Comparison of ENCODE assay signal across 18 cellular contexts in genomic region chr15:70837476-70837875, GRCh38. TPM values are rescaled to one million over a fixed set of nuclear protein-coding genes. Genes with fewer than 3 reads are reported as not detected.
DNase-seq lines count a peak whose midpoint lies in the region.
"Had no signal": no experiment of that assay in that cellular context is flagged by ENCODE, and none has a peak within 500 bp of the region (broad histone marks: within the 10 kb centered on the region; RNA-seq: fewer than 3 reads in every experiment).

No MANE protein-coding gene starts in this region.

- H3K14ac ChIP-seq in mesenchymal stem cell (ENCODE audit: low read length in 2 of 2) = no peak overlapping the region

- H3K4me2 ChIP-seq in mesenchymal stem cell (ENCODE audit: low read length, poor library complexity, severe bottlenecking) = no peak overlapping the region
- H3K4me2 ChIP-seq: A549 had no signal

- no peak overlapping the region for H3K4me3 ChIP-seq in mesenchymal stem cell (ENCODE audit: insufficient read depth in 1 of 2, low read depth in 1 of 2, low read length in 2 of 2)
- H3K4me3 ChIP-seq: A549, GM23248 had no signal

- peaks cover 26% of the 10 kb centered on the region for H3K79me1 ChIP-seq in mesenchymal stem cell (replicated peaks; ENCODE audit: low read length, poor library complexity, severe bottlenecking)

- no peak overlapping the region for H2BK120ac ChIP-seq in mesenchymal stem cell (ENCODE audit: low read depth, low read length)

- H2AK5ac ChIP-seq in mesenchymal stem cell (ENCODE audit: low read length, severe bottlenecking) = peak overlapping the region; percentile 39

- peaks cover 12 to 49% of the 10 kb centered on the region in 2 experiments for H3K36me3 ChIP-seq in mesenchymal stem cell (ENCODE audit: control insufficient read depth in 1 of 2, insufficient read depth in 2 of 2, low read depth in 1 of 2, low read length in 2 of 2)

- H3K27ac ChIP-seq in mesenchymal stem cell (ENCODE audit: low read length, poor library complexity, severe bottlenecking) = no peak overlapping the region
- peak overlapping the region; percentile 32 for H3K27ac ChIP-seq in substantia nigra (ENCODE audit: low read depth, low read length, poor library complexity, severe bottlenecking)
- H3K27ac ChIP-seq: 22Rv1, A549, C4-2B, GM23248, HL-60 had no signal

- no peak overlapping the region for H3K23ac ChIP-seq in mesenchymal stem cell (ENCODE audit: low read length in 2 of 2)

- no peak overlapping the region for H3K4ac ChIP-seq in mesenchymal stem cell (ENCODE audit: low read depth in 1 of 2, low read length in 2 of 2)

- no peak overlapping the region for H2BK12ac ChIP-seq in mesenchymal stem cell (ENCODE audit: low read length in 2 of 2)

- H3K4me1 ChIP-seq in mesenchymal stem cell (ENCODE audit: control insufficient read depth, insufficient read depth, low read depth, low read length) = peaks cover 13% of the 10 kb centered on the region

- DNase-seq in DMS 273 (lab: John Stamatoyannopoulos, UW; ENCODE audit: unreplicated experiment) = peak; percentile 9
- DNase-seq in DMS 273 treated with DMSO at 0.1 percent for 48 hours (lab: John Stamatoyannopoulos, UW) = no peak
- no peak for DNase-seq in mesenchymal stem cell
- no peak for DNase-seq in substantia nigra (lab: John Stamatoyannopoulos, UW)
- no peak for DNase-seq in stimulated activated CD4-positive, alpha-beta T cell treated with anti-CD3 and anti-CD28 coated beads, Interleukin-2, amount 100 ng/mL, for 24 hours
- DNase-seq in DMS114 treated with DMSO at 0.1 percent for 48 hours (lab: John Stamatoyannopoulos, UW; ENCODE audit: unreplicated experiment) = no peak
- no peak for DNase-seq in SK-N-DZ (ENCODE audit: low spot score)
- DNase-seq: AML-193; Caco-2; CD4-positive, alpha-beta T cell; DMS79; GDM1; GM23248; HCEC 1CT had no signal

- no peak overlapping the region for H4K8ac ChIP-seq in mesenchymal stem cell (ENCODE audit: low read length)

- H2AFZ ChIP-seq in mesenchymal stem cell (ENCODE audit: low read depth, low read length) = no peak overlapping the region
- H2AFZ ChIP-seq: GM23248 had no signal

- H2BK15ac ChIP-seq in mesenchymal stem cell (ENCODE audit: low read depth, poor library complexity, severe bottlenecking) = no peak overlapping the region

- no peak overlapping the region for H4K91ac ChIP-seq in mesenchymal stem cell (ENCODE audit: low read length)

- no peaks in the 10 kb centered on the region for H3K27me3 ChIP-seq in mesenchymal stem cell (ENCODE audit: control insufficient read depth in 1 of 2, insufficient read depth in 1 of 2, low read length in 2 of 2)

- WGBS in mesenchymal stem cell = 92% methylated on average over 1 of the region's 2 CpGs

- H3K18ac ChIP-seq in mesenchymal stem cell (ENCODE audit: low read depth in 1 of 2, low read length in 2 of 2) = no peak overlapping the region

- H2BK5ac ChIP-seq in mesenchymal stem cell (ENCODE audit: low read depth, low read length, poor library complexity, severe bottlenecking) = no peak overlapping the region

- H3K9ac ChIP-seq in mesenchymal stem cell (ENCODE audit: low read length) = no peak overlapping the region
- H3K9ac ChIP-seq: GM23248 had no signal

- no peaks in the 10 kb centered on the region for H3K9me3 ChIP-seq in mesenchymal stem cell (ENCODE audit: control insufficient read depth, low read length)
- H3K9me3 ChIP-seq: A549, Caco-2 had no signal

RNA-seq across cellular contexts. Expression of gene LARP6, which starts 16.5 kb away (rescaled TPM):
- 57.0 TPM for polyA plus RNA-seq in mesenchymal stem cell (2013, experiment 1 of 2)
- 60.3 TPM for polyA plus RNA-seq in mesenchymal stem cell (2013, experiment 2 of 2)
- 8.2 and 25.0 TPM in 2 replicates for polyA plus RNA-seq in SK-N-DZ (2014; cell fraction: cytosol; rRNA removed)
- polyA plus RNA-seq in SK-N-DZ (2014; cell fraction: nucleus; rRNA removed) = 11.0 and 12.6 TPM in 2 replicates

RNA-seq across cellular contexts. Expression of gene THAP10, which starts 54.8 kb away (rescaled TPM):
- 1.2 TPM for polyA plus RNA-seq in mesenchymal stem cell (2013, experiment 1 of 2)
- polyA plus RNA-seq in mesenchymal stem cell (2013, experiment 2 of 2) = 1.2 TPM
- polyA plus RNA-seq in SK-N-DZ (2014; cell fraction: cytosol; rRNA removed) = 4.5 and 5.8 TPM in 2 replicates
- 3.3 and 4.1 TPM in 2 replicates for polyA plus RNA-seq in SK-N-DZ (2014; cell fraction: nucleus; rRNA removed)

RNA-seq across cellular contexts. Expression of gene LRRC49, which starts 55.1 kb away (rescaled TPM):
- 1.7 TPM for polyA plus RNA-seq in mesenchymal stem cell (2013, experiment 1 of 2)
- polyA plus RNA-seq in mesenchymal stem cell (2013, experiment 2 of 2) = 1.8 TPM
- polyA plus RNA-seq in SK-N-DZ (2014; cell fraction: cytosol; rRNA removed) = 26.9 and 28.3 TPM in 2 replicates
- polyA plus RNA-seq in SK-N-DZ (2014; cell fraction: nucleus; rRNA removed) = 18.2 and 23.9 TPM in 2 replicates
